13 cellular contexts compared by ENCODE assay signal in genomic region chr9:18142964-18143363, GRCh38.
A peak's percentile ranks its signal among the peaks of the same experiment; 100 is the strongest.
DNase-seq lines count a peak whose midpoint lies in the region; ATAC-seq and TF ChIP-seq lines count a peak whose summit lies in the region.
"Had no signal": no experiment of that assay in that cellular context is flagged by ENCODE, and none has a peak within 500 bp of the region (broad histone marks: within the 10 kb centered on the region; RNA-seq: fewer than 3 reads in every experiment).

No MANE protein-coding gene starts in this region.

- DNase-seq in DMS53 (lab: John Stamatoyannopoulos, UW) (peak; percentile 52), endothelial cell (ENCODE audit: low spot score) (peak; percentile 17), nephron progenitor cell (no peak)
- no peak for DNase-seq in stimulated activated CD4-positive, alpha-beta T cell treated with anti-CD3 and anti-CD28 coated beads, Interleukin-2, amount 100 ng/mL, for 24 hours
- no peak for DNase-seq in stimulated activated naive B cell treated with anti-CD40 and anti-IgM and Interleukin-4, amounts not matched to agents 10 μg/mL and 1 μg/mL and 100 μg/mL, for 72 hours
- DNase-seq: activated CD4-positive, alpha-beta T cell treated with anti-CD3 and anti-CD28 coated beads, Interleukin-2, amount 50 U/mL, for 1 hour; GDM1; NCI-H1436 treated with DMSO at 0.1 percent for 48 hours; SHP77 had no signal

- no peaks in the 10 kb centered on the region for H3K9me3 Mint-ChIP-seq in endothelial cell (ENCODE audit: unreplicated experiment)
- H3K9me3 Mint-ChIP-seq in nephron progenitor cell = no peaks in the 10 kb centered on the region
- no peaks in the 10 kb centered on the region for H3K9me3 Mint-ChIP-seq in stimulated activated naive B cell treated with anti-CD40 and anti-IgM and Interleukin-4, amounts not matched to agents 10 μg/mL and 1 μg/mL and 100 μg/mL, for 72 hours

- H3K4me1 Mint-ChIP-seq in endothelial cell (ENCODE audit: unreplicated experiment) (no peaks in the 10 kb centered on the region), nephron progenitor cell (no peaks in the 10 kb centered on the region)
- H3K4me1 Mint-ChIP-seq in stimulated activated naive B cell treated with anti-CD40 and anti-IgM and Interleukin-4, amounts not matched to agents 10 μg/mL and 1 μg/mL and 100 μg/mL, for 72 hours = no peaks in the 10 kb centered on the region

- no peak for ATAC-seq in activated CD4-positive, CD25-positive, alpha-beta regulatory T cell treated with anti-CD3 and anti-CD28 coated beads, Interleukin-2, amount 50 U/mL, for 24 hours
- no peak for ATAC-seq in HG03460 (IDR thresholded peaks at IDR 0.05; ENCODE audit: unreplicated experiment)
- ATAC-seq in stimulated activated naive B cell treated with anti-CD40 and anti-IgM and Interleukin-4, amounts not matched to agents 10 μg/mL and 1 μg/mL and 100 μg/mL, for 72 hours (replicated peaks) = no peak

- TF ChIP-seq CTCF in LNCAP (IDR thresholded peaks at IDR 0.05) (peak; percentile 40; the same call in 1 of the 2 replicates), endothelial cell (IDR thresholded peaks at IDR 0.05; ENCODE audit: unreplicated experiment) (no peak), nephron progenitor cell (IDR thresholded peaks at IDR 0.05) (peak; percentile 8)

- H3K36me3 Mint-ChIP-seq in endothelial cell (ENCODE audit: low read depth, unreplicated experiment) (no peaks in the 10 kb centered on the region), nephron progenitor cell (ENCODE audit: low read depth) (no peaks in the 10 kb centered on the region)
- H3K36me3 Mint-ChIP-seq in stimulated activated naive B cell treated with anti-CD40 and anti-IgM and Interleukin-4, amounts not matched to agents 10 μg/mL and 1 μg/mL and 100 μg/mL, for 72 hours = no peaks in the 10 kb centered on the region
- H3K36me3 Mint-ChIP-seq: activated naive CD8-positive, alpha-beta T cell had no signal

- peaks cover 1% of the 10 kb centered on the region for H3K27me3 Mint-ChIP-seq in endothelial cell (ENCODE audit: unreplicated experiment)
- peaks cover 4% of the 10 kb centered on the region for H3K27me3 Mint-ChIP-seq in nephron progenitor cell (ENCODE audit: low read depth, poor library complexity)
- no peaks in the 10 kb centered on the region for H3K27me3 Mint-ChIP-seq in stimulated activated naive B cell treated with anti-CD40 and anti-IgM and Interleukin-4, amounts not matched to agents 10 μg/mL and 1 μg/mL and 100 μg/mL, for 72 hours
- H3K27me3 Mint-ChIP-seq: activated naive CD8-positive, alpha-beta T cell had no signal

- no peak overlapping the region for H3K4me3 Mint-ChIP-seq in endothelial cell (ENCODE audit: unreplicated experiment)
- no peak overlapping the region for H3K4me3 Mint-ChIP-seq in nephron progenitor cell
- no peak overlapping the region for H3K4me3 Mint-ChIP-seq in stimulated activated naive B cell treated with anti-CD40 and anti-IgM and Interleukin-4, amounts not matched to agents 10 μg/mL and 1 μg/mL and 100 μg/mL, for 72 hours
- H3K4me3 Mint-ChIP-seq: activated naive CD8-positive, alpha-beta T cell had no signal

- H3K27ac Mint-ChIP-seq in endothelial cell (ENCODE audit: unreplicated experiment) (no peak overlapping the region), nephron progenitor cell (no peak overlapping the region)
- H3K27ac Mint-ChIP-seq in stimulated activated naive B cell treated with anti-CD40 and anti-IgM and Interleukin-4, amounts not matched to agents 10 μg/mL and 1 μg/mL and 100 μg/mL, for 72 hours = no peak overlapping the region
- H3K27ac Mint-ChIP-seq: activated naive CD8-positive, alpha-beta T cell had no signal

Comparison
In these comparisons a context has a peak if more than half of its experiments do, and no peak if none do; other contexts are left out.
1. DNase-seq: peak in DMS53 (single experiment) and endothelial cell (single experiment); none in nephron progenitor cell (single experiment), stimulated activated CD4-positive, alpha-beta T cell treated with anti-CD3 and anti-CD28 coated beads, Interleukin-2, amount 100 ng/mL, for 24 hours (0 of 2) and stimulated activated naive B cell treated with anti-CD40 and anti-IgM and Interleukin-4, amounts not matched to agents 10 μg/mL and 1 μg/mL and 100 μg/mL, for 72 hours (single experiment).